Comparison of ENCODE assay signal across 2 cellular contexts in the genomic region with DNA sequence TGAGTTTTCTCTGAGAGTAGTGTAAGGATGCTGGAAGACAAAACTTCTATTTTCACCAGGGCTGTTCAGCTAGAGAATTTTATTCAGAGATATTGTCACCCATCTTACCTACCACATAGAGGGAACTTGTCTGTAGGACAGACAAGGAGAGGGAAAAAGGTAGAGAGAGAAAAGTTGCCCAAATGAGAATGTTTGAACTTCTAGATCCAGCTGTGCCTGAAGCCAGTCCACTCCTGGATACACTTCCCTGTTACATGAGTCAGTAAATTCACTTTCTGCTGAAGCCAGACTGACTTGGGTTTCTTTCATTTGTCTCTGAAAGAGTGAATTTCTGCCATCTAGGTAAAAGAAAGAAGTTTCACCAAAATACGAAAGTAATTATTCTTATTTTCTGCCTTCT.
TF ChIP-seq lines count a peak whose summit lies in the region.

No MANE protein-coding gene starts in this region.

TF ChIP-seq in HepG2, 621 proteins besides CTCF, POLR2A, EP300 and RAD21:
- TF ChIP-seq ZNF329 (CRISPR knock-in tag; IDR thresholded peaks at IDR 0.05; ENCODE audit: low read depth) (peak; percentile 91), REXO4 (CRISPR knock-in tag; IDR thresholded peaks at IDR 0.05; ENCODE audit: borderline replicate concordance) (no peak)

TF ChIP-seq in K562, 482 proteins besides CTCF, POLR2A, EP300 and RAD21:
- TF ChIP-seq HDGF (IDR thresholded peaks at IDR 0.05), result no peak
- TF ChIP-seq MEF2D (tag; conservative IDR thresholded peaks at IDR 0.05; ENCODE audit: low read depth), result no peak
- TF ChIP-seq, protein P1, sequence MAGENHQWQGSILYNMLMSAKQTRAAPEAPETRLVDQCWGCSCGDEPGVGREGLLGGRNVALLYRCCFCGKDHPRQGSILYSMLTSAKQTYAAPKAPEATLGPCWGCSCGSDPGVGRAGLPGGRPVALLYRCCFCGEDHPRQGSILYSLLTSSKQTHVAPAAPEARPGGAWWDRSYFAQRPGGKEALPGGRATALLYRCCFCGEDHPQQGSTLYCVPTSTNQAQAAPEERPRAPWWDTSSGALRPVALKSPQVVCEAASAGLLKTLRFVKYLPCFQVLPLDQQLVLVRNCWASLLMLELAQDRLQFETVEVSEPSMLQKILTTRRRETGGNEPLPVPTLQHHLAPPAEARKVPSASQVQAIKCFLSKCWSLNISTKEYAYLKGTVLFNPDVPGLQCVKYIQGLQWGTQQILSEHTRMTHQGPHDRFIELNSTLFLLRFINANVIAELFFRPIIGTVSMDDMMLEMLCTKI (IDR thresholded peaks at IDR 0.05; ENCODE audit: partially characterized antibody), result no peak
- TF ChIP-seq, protein P2, sequence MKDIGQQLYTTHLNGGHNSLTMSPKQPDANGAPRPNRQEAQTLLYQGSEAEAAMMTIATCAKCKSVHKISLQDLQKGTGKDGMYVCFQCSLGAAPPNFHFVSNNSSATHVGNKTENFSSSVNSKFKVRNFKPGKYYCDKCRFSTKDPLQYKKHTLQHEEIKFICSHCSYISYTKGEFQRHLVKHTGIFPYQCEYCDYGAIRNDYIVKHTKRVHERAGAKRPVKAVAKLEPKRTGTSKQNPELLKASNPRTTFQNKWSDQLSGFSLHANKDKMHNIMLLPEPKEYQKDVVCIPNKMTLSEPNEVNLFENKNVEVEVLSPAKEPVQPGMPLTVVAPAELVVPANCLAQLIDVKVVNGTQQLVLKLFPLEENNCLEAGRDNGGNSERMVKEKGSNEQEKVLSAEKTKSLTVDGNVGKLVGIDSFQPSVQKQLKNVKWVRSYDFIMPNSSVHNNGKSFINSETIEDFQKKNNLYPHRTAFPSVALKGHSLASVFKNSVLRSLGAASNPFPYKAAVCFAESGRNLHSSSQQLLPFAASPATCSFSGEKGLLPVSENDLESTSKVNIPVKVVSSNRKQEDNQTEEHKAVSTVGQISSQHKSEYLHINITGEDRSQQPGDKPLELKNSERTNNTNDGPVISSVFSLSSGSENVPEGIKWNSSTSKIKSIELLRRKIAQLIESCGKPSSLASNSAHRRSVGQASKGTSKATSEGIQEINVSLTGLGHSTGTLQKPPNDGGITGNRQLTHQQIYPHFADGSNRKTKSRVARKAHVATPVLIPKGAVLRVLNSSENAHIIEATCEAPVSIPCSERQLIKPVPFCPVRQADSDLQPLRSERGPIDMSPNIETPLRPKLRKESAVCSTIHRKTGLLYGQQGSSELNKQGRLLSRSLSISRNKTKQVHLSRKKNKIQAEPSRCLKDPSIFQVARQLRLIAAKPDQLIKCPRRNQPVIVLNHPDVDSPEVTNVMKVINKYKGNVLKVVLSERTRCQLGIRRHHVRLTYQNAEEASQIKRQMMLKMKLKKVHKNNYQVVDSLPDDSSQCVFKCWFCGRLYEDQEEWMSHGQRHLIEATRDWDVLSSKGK (CRISPR knock-in tag; IDR thresholded peaks at IDR 0.05), result no peak
- no peak for TF ChIP-seq GATAD2A (IDR thresholded peaks at IDR 0.05)
- no peak for TF ChIP-seq SRSF7 (optimal IDR thresholded peaks at IDR 0.05; ENCODE audit: low read depth, low read length)
- TF ChIP-seq ELF2 (CRISPR knock-in tag; IDR thresholded peaks at IDR 0.05), result no peak
- TF ChIP-seq STAT5A (IDR thresholded peaks at IDR 0.05; ENCODE audit: borderline replicate concordance, low read length), result no peak
- TF ChIP-seq GABPB1 (CRISPR knock-in tag; IDR thresholded peaks at IDR 0.05), result no peak
- TF ChIP-seq SMARCA5 (IDR thresholded peaks at IDR 0.05), result no peak
- TF ChIP-seq ZEB2 (IDR thresholded peaks at IDR 0.05), result no peak
- no peak for TF ChIP-seq SMC3 (conservative IDR thresholded peaks at IDR 0.05; ENCODE audit: insufficient read depth, low read depth, low read length)
- TF ChIP-seq FOXJ2 (tag; IDR thresholded peaks at IDR 0.05), result no peak
- TF ChIP-seq SMAD3 (CRISPR knock-in tag; conservative IDR thresholded peaks at IDR 0.05), result no peak
- TF ChIP-seq NCOA1 (IDR thresholded peaks at IDR 0.05; ENCODE audit: low read depth), result no peak
- TF ChIP-seq ESRRA (IDR thresholded peaks at IDR 0.05; ENCODE audit: borderline replicate concordance, low read depth), result no peak
- TF ChIP-seq DPF2 (IDR thresholded peaks at IDR 0.05), result no peak
